1 cellular context compared by ENCODE assay signal in genomic region chr1:221032616-221033342, GRCh38.
TF ChIP-seq lines count a peak whose summit lies in the region.

No MANE protein-coding gene starts in this region.

TF ChIP-seq in SK-N-SH treated with all-trans-retinoic acid at 6 μM for 48 hours, 23 proteins besides CTCF, POLR2A, EP300 and RAD21 (continued from another document):
- TF ChIP-seq POU6F1 (CRISPR knock-in tag; IDR thresholded peaks at IDR 0.05; ENCODE audit: borderline replicate concordance, low read depth) (no peak), SNAI2 (CRISPR knock-in tag; IDR thresholded peaks at IDR 0.05) (no peak)
